In genomic region chr18:9643549-9643948, GRCh38 we compare ENCODE assay signal across 9 cellular contexts. TPM values are rescaled to one million over a fixed set of nuclear protein-coding genes. Genes with fewer than 3 reads are reported as not detected.
DNase-seq lines count a peak whose midpoint lies in the region; ATAC-seq and TF ChIP-seq lines count a peak whose summit lies in the region.
"Had no signal": no experiment of that assay in that cellular context is flagged by ENCODE, and none has a peak within 500 bp of the region (broad histone marks: within the 10 kb centered on the region; RNA-seq: fewer than 3 reads in every experiment).

No MANE protein-coding gene starts in this region.

- no peaks in the 10 kb centered on the region for H3K27me3 ChIP-seq in upper lobe of left lung
- no peaks in the 10 kb centered on the region for H3K27me3 ChIP-seq in dorsolateral prefrontal cortex
- no peaks in the 10 kb centered on the region for H3K27me3 ChIP-seq in vagina
- H3K27me3 ChIP-seq: BLaER1 had no signal

- in situ Hi-C loops in astrocyte of the spinal cord (cut with HindIII; ENCODE audit: low sequenced_read_pairs), result no loop called here

- WGBS in upper lobe of left lung, 2 donors, result 25 to 27% methylated on average over 3 of the region's 3 CpGs

- ATAC-seq in upper lobe of left lung (ENCODE audit: low FRiP score in 2 of 2), result peak; percentile 91 to 93
- ATAC-seq in HG02642 (IDR thresholded peaks at IDR 0.05; ENCODE audit: poor library complexity, unreplicated experiment), result no peak

- H3K27ac ChIP-seq in upper lobe of left lung (peak overlapping the region; percentile 21 to 83 (median 64)), dorsolateral prefrontal cortex (no peak overlapping the region), vagina (no peak overlapping the region)
- H3K27ac ChIP-seq: BLaER1 had no signal

- H3K4me3 ChIP-seq in astrocyte of the spinal cord (ENCODE audit: low read depth, low read length) (no peak overlapping the region), upper lobe of left lung (no peak overlapping the region), dorsolateral prefrontal cortex (no peak overlapping the region), vagina (no peak overlapping the region)
- H3K4me3 ChIP-seq: BLaER1 had no signal

- H3K9me3 ChIP-seq in upper lobe of left lung (no peaks in the 10 kb centered on the region), vagina (no peaks in the 10 kb centered on the region)
- H3K9me3 ChIP-seq: BLaER1 had no signal

- H3K4me1 ChIP-seq in upper lobe of left lung (peaks cover 0 to 14% (median 5%) of the 10 kb centered on the region in 4 donors), vagina (peaks cover 7% of the 10 kb centered on the region)
- H3K4me1 ChIP-seq: BLaER1 had no signal

- H3K36me3 ChIP-seq in upper lobe of left lung, result no peaks in the 10 kb centered on the region
- H3K36me3 ChIP-seq in vagina, result no peaks in the 10 kb centered on the region
- H3K36me3 ChIP-seq: BLaER1 had no signal

- TF ChIP-seq POLR2A in upper lobe of left lung (IDR thresholded peaks at IDR 0.05) (no peak), vagina (IDR thresholded peaks at IDR 0.05) (no peak)

- no peak for TF ChIP-seq CTCF in astrocyte of the spinal cord (IDR thresholded peaks at IDR 0.05; ENCODE audit: low read depth, low read length)
- TF ChIP-seq CTCF in upper lobe of left lung (IDR thresholded peaks at IDR 0.05), result no peak
- TF ChIP-seq CTCF in dorsolateral prefrontal cortex (IDR thresholded peaks at IDR 0.05 in 54 of 56, conservative IDR thresholded peaks at IDR 0.05 in 2 of 56; ENCODE audit: low read depth in 1 of 56, partially characterized antibody in 56 of 56), result no peak
- no peak for TF ChIP-seq CTCF in vagina (IDR thresholded peaks at IDR 0.05)

- peak in 2 of 4 donors; percentile 59 to 84 for TF ChIP-seq EP300 in upper lobe of left lung (IDR thresholded peaks at IDR 0.05)

- intact Hi-C loops in dorsolateral prefrontal cortex (cut with DNase I) (no loop called here), vagina (cut with DNase I) (no loop called here)

- DNase-seq in NCI-H2171 treated with DMSO at 0.1 percent for 48 hours (lab: John Stamatoyannopoulos, UW) (peak; percentile 21), NCI-H2171 (lab: John Stamatoyannopoulos, UW) (no peak), astrocyte of the spinal cord (ENCODE audit: low read depth, low spot score) (peak; percentile 97), iPS-NIHi7 (ENCODE audit: extremely low spot score) (peak; percentile 76), upper lobe of left lung (peak in 1 of 2 donors; percentile 66), dorsolateral prefrontal cortex (no peak), vagina (ENCODE audit: extremely low spot score in 2 of 2) (no peak)

RNA-seq across cellular contexts. Expression of gene PPP4R1, which starts 29.2 kb away (rescaled TPM):
- total RNA-seq in upper lobe of left lung (100 to 1,000 TPM; 125 to 239 (median 189) TPM), dorsolateral prefrontal cortex (100 to 1,000 TPM in 16 of 120 experiments, 10 to 100 TPM in 104; 63.4 to 122 (median 88.2) TPM), vagina (127 TPM)

Comparison
In these comparisons a context has a peak if more than half of its experiments do, and no peak if none do; other contexts are left out.
1. DNase-seq: peak in NCI-H2171 treated with DMSO at 0.1 percent for 48 hours (single experiment), astrocyte of the spinal cord (single experiment) and iPS-NIHi7 (single experiment); none in NCI-H2171 (single experiment), dorsolateral prefrontal cortex (0 of 10) and vagina (0 of 2).
2. H3K27ac ChIP-seq: peak in upper lobe of left lung (4 of 4); none in dorsolateral prefrontal cortex (0 of 59) and vagina (single experiment).